ENCODE assay signal across 8 cellular contexts in genomic region chr12:120316798-120317257, GRCh38. TPM values are rescaled to one million over a fixed set of nuclear protein-coding genes. Genes with fewer than 3 reads are reported as not detected.
DNase-seq lines count a peak whose midpoint lies in the region; ATAC-seq and TF ChIP-seq lines count a peak whose summit lies in the region.

No MANE protein-coding gene starts in this region.

- H3K9me3 ChIP-seq in body of pancreas, result no peaks in the 10 kb centered on the region
- H3K9me3 ChIP-seq in lower lobe of right lung, result no peaks in the 10 kb centered on the region
- no peaks in the 10 kb centered on the region for H3K9me3 ChIP-seq in upper lobe of right lung

- no peaks in the 10 kb centered on the region for H3K9me3 Mint-ChIP-seq in stimulated activated naive CD8-positive, alpha-beta T cell treated with anti-CD3 and anti-CD28 coated beads, Interleukin-15, Interleukin-2, amounts not matched to agents 100 ng/mL and 50 ng/mL, for 24 hours

- TF ChIP-seq POLR2A in body of pancreas (IDR thresholded peaks at IDR 0.05), result peak in 1 of 3 donors; percentile 40

- no peaks in the 10 kb centered on the region for H3K27me3 Mint-ChIP-seq in stimulated activated naive CD8-positive, alpha-beta T cell treated with anti-CD3 and anti-CD28 coated beads, Interleukin-15, Interleukin-2, amounts not matched to agents 100 ng/mL and 50 ng/mL, for 24 hours

- peak overlapping the region; percentile 95 to 98 (median 98) for H3K27ac ChIP-seq in body of pancreas
- peak overlapping the region; percentile 82 for H3K27ac ChIP-seq in lower lobe of right lung
- H3K27ac ChIP-seq in upper lobe of right lung, result peak overlapping the region; percentile 79

- no peaks in the 10 kb centered on the region for H3K27me3 ChIP-seq in body of pancreas
- H3K27me3 ChIP-seq in lower lobe of right lung (ENCODE audit: low read depth), result no peaks in the 10 kb centered on the region
- no peaks in the 10 kb centered on the region for H3K27me3 ChIP-seq in upper lobe of right lung

- H3K4me1 Mint-ChIP-seq in stimulated activated naive CD8-positive, alpha-beta T cell treated with anti-CD3 and anti-CD28 coated beads, Interleukin-15, Interleukin-2, amounts not matched to agents 100 ng/mL and 50 ng/mL, for 24 hours (ENCODE audit: low read depth), result peaks cover 15% of the 10 kb centered on the region

- H3K4me3 ChIP-seq in body of pancreas (peak overlapping the region; percentile 18 to 19), lower lobe of right lung (peak overlapping the region; percentile 64), upper lobe of right lung (peak overlapping the region; percentile 59)

- H3K4me1 ChIP-seq in body of pancreas, result peaks cover 62% of the 10 kb centered on the region
- H3K4me1 ChIP-seq in lower lobe of right lung, result peaks cover 11% of the 10 kb centered on the region
- H3K4me1 ChIP-seq in upper lobe of right lung, result peaks cover 8% of the 10 kb centered on the region

- no peaks in the 10 kb centered on the region for H3K36me3 Mint-ChIP-seq in stimulated activated naive CD8-positive, alpha-beta T cell treated with anti-CD3 and anti-CD28 coated beads, Interleukin-15, Interleukin-2, amounts not matched to agents 100 ng/mL and 50 ng/mL, for 24 hours (ENCODE audit: low read depth)

- peak overlapping the region; percentile 93 for H3K27ac Mint-ChIP-seq in stimulated activated naive CD8-positive, alpha-beta T cell treated with anti-CD3 and anti-CD28 coated beads, Interleukin-15, Interleukin-2, amounts not matched to agents 100 ng/mL and 50 ng/mL, for 24 hours

- TF ChIP-seq CTCF in body of pancreas (IDR thresholded peaks at IDR 0.05), result peak in 1 of 7 experiments; percentile 3
- no peak for TF ChIP-seq CTCF in lower lobe of right lung (IDR thresholded peaks at IDR 0.05)
- TF ChIP-seq CTCF in upper lobe of right lung (IDR thresholded peaks at IDR 0.05), result no peak

- H3K4me3 Mint-ChIP-seq in stimulated activated naive CD8-positive, alpha-beta T cell treated with anti-CD3 and anti-CD28 coated beads, Interleukin-15, Interleukin-2, amounts not matched to agents 100 ng/mL and 50 ng/mL, for 24 hours, result peak overlapping the region; percentile 90

- intact Hi-C loops in body of pancreas (cut with DNase I) (no loop called here), lower lobe of right lung (cut with DNase I) (no loop called here), upper lobe of right lung (cut with DNase I) (no loop called here)

- 12 to 13% methylated on average over 10 of the region's 10 CpGs for WGBS in body of pancreas, 2 donors

- ATAC-seq in stimulated activated naive CD8-positive, alpha-beta T cell treated with anti-CD3 and anti-CD28 coated beads, Interleukin-15, Interleukin-2, amounts not matched to agents 100 U/mL and 50 U/mL, for 24 hours, result no peak
- ATAC-seq in body of pancreas, result peak; percentile 45
- peak; percentile 2 to 31 for ATAC-seq in lower lobe of right lung
- no peak for ATAC-seq in upper lobe of right lung
- ATAC-seq in GM21737 (IDR thresholded peaks at IDR 0.05; ENCODE audit: unreplicated experiment), result no peak

- H3K36me3 ChIP-seq in body of pancreas (replicated peaks in 1 of 2; ENCODE audit: insufficient read depth in 1 of 2, low read depth in 2 of 2) (no peaks in the 10 kb centered on the region), lower lobe of right lung (no peaks in the 10 kb centered on the region), upper lobe of right lung (no peaks in the 10 kb centered on the region)

- DNase-seq in stimulated activated naive CD8-positive, alpha-beta T cell treated with anti-CD3 and anti-CD28 coated beads, Interleukin-15, Interleukin-2, amounts not matched to agents 100 U/mL and 50 U/mL, for 24 hours, result no peak
- DNase-seq in body of pancreas (peak; percentile 78 to 85 (median 80)), lower lobe of right lung (peak; percentile 10), upper lobe of right lung (no peak), DMS79 treated with DMSO at 0.1 percent for 48 hours (lab: John Stamatoyannopoulos, UW) (no peak), putamen (ENCODE audit: low spot score) (no peak)

RNA-seq across cellular contexts. Expression of gene PLA2G1B, which starts 10.8 kb away (rescaled TPM):
- total RNA-seq in body of pancreas (over 10,000 TPM in 1 of 2 donors, 1,000 to 10,000 TPM in 1; 6,971 to 11,984 TPM), lower lobe of right lung (42.2 TPM), upper lobe of right lung (62.2 TPM)

RNA-seq across cellular contexts. Expression of gene SIRT4, which starts 14.7 kb away (rescaled TPM):
- total RNA-seq in body of pancreas, result 1 to 10 TPM in 1 of 2 donors, under 1 TPM in 1; 0.99 to 6.2 TPM
- total RNA-seq in lower lobe of right lung, result 2.1 TPM
- 2.4 TPM for total RNA-seq in upper lobe of right lung

RNA-seq across cellular contexts. Expression of gene RNU4-1, which starts 23.8 kb away (rescaled TPM):
- total RNA-seq in body of pancreas (under 1 TPM; under 0.01 TPM), lower lobe of right lung (2,881 TPM), upper lobe of right lung (2,477 TPM)

RNA-seq across cellular contexts. Expression of gene RNU4-2, which starts 25.1 kb away (rescaled TPM):
- total RNA-seq in body of pancreas (under 1 TPM; under 0.01 TPM), lower lobe of right lung (15,469 TPM), upper lobe of right lung (14,226 TPM)

RNA-seq across cellular contexts. Expression of gene PXN, which starts 51.3 kb away (rescaled TPM):
- total RNA-seq in body of pancreas, result 10 to 100 TPM; 29.3 to 35.9 TPM
- total RNA-seq in lower lobe of right lung, result 105 TPM
- total RNA-seq in upper lobe of right lung, result 105 TPM

Comparison
In these comparisons a context has a peak if more than half of its experiments do, and no peak if none do; other contexts are left out.
1. ATAC-seq: peak in body of pancreas (single experiment) and lower lobe of right lung (2 of 2); none in stimulated activated naive CD8-positive, alpha-beta T cell treated with anti-CD3 and anti-CD28 coated beads, Interleukin-15, Interleukin-2, amounts not matched to agents 100 U/mL and 50 U/mL, for 24 hours (single experiment), upper lobe of right lung (single experiment) and GM21737 (single experiment).
2. DNase-seq: peak in body of pancreas (4 of 4) and lower lobe of right lung (single experiment); none in stimulated activated naive CD8-positive, alpha-beta T cell treated with anti-CD3 and anti-CD28 coated beads, Interleukin-15, Interleukin-2, amounts not matched to agents 100 U/mL and 50 U/mL, for 24 hours (single experiment), upper lobe of right lung (single experiment), DMS79 treated with DMSO at 0.1 percent for 48 hours (single experiment) and putamen (single experiment).
3. RNA of gene PLA2G1B, which starts 10.8 kb away (total RNA-seq): 6,971 to 11,984 TPM in body of pancreas; 62.2 TPM in upper lobe of right lung (single experiment) and 42.2 TPM in lower lobe of right lung (single experiment); every median in the first group is over 100 times any median in the second.
4. RNA of gene RNU4-1, which starts 23.8 kb away (total RNA-seq): 2,881 TPM in lower lobe of right lung (single experiment) and 2,477 TPM in upper lobe of right lung (single experiment); under 0.01 TPM in body of pancreas; every median in the first group is over 1,000 times any median in the second.
5. Peak in every context shown above with its lines, with median percentiles within 50 percentile points of each other: H3K27ac ChIP-seq and H3K4me3 ChIP-seq.